Comparison of ENCODE assay signal across 16 cellular contexts in genomic region chr4:1522606-1523005, GRCh38.
A peak's percentile ranks its signal among the peaks of the same experiment; 100 is the strongest.
DNase-seq lines count a peak whose midpoint lies in the region; ATAC-seq, FAIRE-seq and TF ChIP-seq lines count a peak whose summit lies in the region.
"Had no signal": no experiment of that assay in that cellular context is flagged by ENCODE, and none has a peak within 500 bp of the region (broad histone marks: within the 10 kb centered on the region; RNA-seq: fewer than 3 reads in every experiment).

No MANE protein-coding gene starts in this region.

- no peak overlapping the region for H3K27ac Mint-ChIP-seq in nephron progenitor cell
- H3K27ac Mint-ChIP-seq: CD14-positive monocyte; CD8-positive, alpha-beta T cell; HFFc6 had no signal

- H3K4me1 ChIP-seq in left ventricle myocardium inferior (peaks cover 5% of the 10 kb centered on the region), H1 (replicated peaks in 1 of 4; ENCODE audit: control insufficient read depth in 3 of 4, insufficient read depth in 4 of 4, low read length in 3 of 4) (0 out of 7 replicates have a peak, but pooled peaks cover 0 to 2% (median 0%) of the 10 kb centered on the region in 4 experiments), aorta (ENCODE audit: control insufficient read depth in 1 of 2, insufficient read depth in 2 of 2, low read length in 2 of 2) (no peaks in the 10 kb centered on the region)

- peaks cover 16% of the 10 kb centered on the region for H3K4me1 Mint-ChIP-seq in nephron progenitor cell
- H3K4me1 Mint-ChIP-seq: CD14-positive monocyte had no signal

- no peak overlapping the region for H3K23ac ChIP-seq in H1 (ENCODE audit: insufficient read length)

- no peak overlapping the region for H3K9ac ChIP-seq in H1 (replicated peaks in 1 of 4; ENCODE audit: extremely low read depth in 1 of 4, low read depth in 3 of 4, low read length in 3 of 4)

- H2AK5ac ChIP-seq in H1 (ENCODE audit: low read depth, low read length), result peak overlapping the region; percentile 7; the same call in 1 of the 2 replicates

- H3K9me3 ChIP-seq in left ventricle myocardium inferior (replicated peaks) (peaks cover 30% of the 10 kb centered on the region), H1 (ENCODE audit: insufficient read depth in 2 of 2, low read depth in 1 of 2, low read length in 1 of 2) (no peaks in the 10 kb centered on the region), aorta (ENCODE audit: control insufficient read depth, low read length) (peaks cover 3% of the 10 kb centered on the region)

- H4K8ac ChIP-seq in H1 (ENCODE audit: extremely low read depth, insufficient read depth, low read length), result no peak overlapping the region

- H4K91ac ChIP-seq in H1 (replicated peaks; ENCODE audit: insufficient read length, low read length), result no peak overlapping the region

- TF ChIP-seq EP300 in H1 (IDR thresholded peaks at IDR 0.05; ENCODE audit: borderline replicate concordance in 1 of 2, low read depth in 2 of 2, low read length in 2 of 2), result no peak

- ATAC-seq in Right ventricle myocardium inferior (no peak), aorta (ENCODE audit: low FRiP score) (peak; percentile 9), HG03095 (IDR thresholded peaks at IDR 0.05; ENCODE audit: unreplicated experiment) (no peak)
- ATAC-seq: CD8-positive, alpha-beta T cell had no signal

- no peak overlapping the region for H2BK120ac ChIP-seq in H1 (replicated peaks; ENCODE audit: low read depth, low read length)

- H4K20me1 ChIP-seq in H1 (replicated peaks in 1 of 2; ENCODE audit: control insufficient read depth in 1 of 2, insufficient read depth in 2 of 2, low read length in 2 of 2), result no peaks in the 10 kb centered on the region

- H3K4me2 ChIP-seq in H1 (ENCODE audit: insufficient read depth in 1 of 2, low read depth in 2 of 2, low read length in 2 of 2), result no peak overlapping the region

- POLR2A ChIA-PET in H1 (lab: Charles Lee; ENCODE audit: partially characterized antibody), result no interaction called here

- H3K79me2 ChIP-seq in H1 (ENCODE audit: control insufficient read depth in 1 of 2, insufficient read depth in 2 of 2, low read length in 2 of 2), result no peaks in the 10 kb centered on the region

- WGBS in H1 (ENCODE audit: extremely low coverage in 1 of 2, insufficient coverage in 1 of 2, insufficient read length in 1 of 2, insufficient replicate concordance in 2 of 2, low coverage in 1 of 2, low lambda C conversion rate in 2 of 2, missing lambda C conversion rate in 1 of 2), 2 experiments, result 79% methylated on average over 6 of the region's 6 CpGs; no CpG with 5 or more reads in 1 of the 2 experiments
- 80 to 88% methylated on average over 5 to 6 of the region's 6 CpGs for WGBS in aorta, 2 donors

- no peak overlapping the region for H3K4ac ChIP-seq in H1 (replicated peaks; ENCODE audit: insufficient read length, low read depth, low read length)

- no peak overlapping the region for H2BK15ac ChIP-seq in H1 (ENCODE audit: low read length)

- no peak overlapping the region for H2BK5ac ChIP-seq in H1 (ENCODE audit: low read depth, low read length)

- no peak for FAIRE-seq in H1 (lab: Jason Lieb, UNC)

- H3K27me3 Mint-ChIP-seq in nephron progenitor cell (ENCODE audit: low read depth, poor library complexity), result peaks cover 83% of the 10 kb centered on the region

- H3K4me3 Mint-ChIP-seq in nephron progenitor cell, result no peak overlapping the region
- H3K4me3 Mint-ChIP-seq: CD8-positive, alpha-beta T cell; HFFc6 had no signal

- TF ChIP-seq POLR2A in H1 (IDR thresholded peaks at IDR 0.05; ENCODE audit: control extremely low read depth in 1 of 2, low read depth in 2 of 2, low read length in 2 of 2), result no peak

- H3K36me3 ChIP-seq in left ventricle myocardium inferior (no peaks in the 10 kb centered on the region), H1 (ENCODE audit: control insufficient read depth in 2 of 4, insufficient read depth in 4 of 4, low read length in 3 of 4) (no peaks in the 10 kb centered on the region), aorta (ENCODE audit: control insufficient read depth in 1 of 2, insufficient read depth in 2 of 2, low read length in 1 of 2) (no peaks in the 10 kb centered on the region)

- H3K27ac ChIP-seq in left ventricle myocardium inferior (replicated peaks) (no peak overlapping the region), H1 (ENCODE audit: low read depth, low read length) (no peak overlapping the region), aorta (ENCODE audit: low read depth in 1 of 2, low read length in 2 of 2) (no peak overlapping the region)
- H3K27ac ChIP-seq: 22Rv1, HL-60 had no signal

- TF ChIP-seq RAD21 in H1 (IDR thresholded peaks at IDR 0.05 in 1 of 2, conservative IDR thresholded peaks at IDR 0.05 in 1 of 2; ENCODE audit: low read depth in 2 of 2, low read length in 2 of 2), result no peak

- no peak overlapping the region for H2BK12ac ChIP-seq in H1 (ENCODE audit: low read depth, low read length)

- H4K5ac ChIP-seq in H1 (ENCODE audit: insufficient read length, low read depth, low read length), result no peak overlapping the region

- DNase-seq in Right ventricle myocardium inferior (ENCODE audit: missing footprints) (peak; percentile 55), left ventricle myocardium inferior (no peak), H1 (ENCODE audit: low read depth in 1 of 2, low spot score in 2 of 2) (no peak), nephron progenitor cell (peak; percentile 5), aorta (peak in 1 of 2 donors; percentile 59)
- no peak for DNase-seq in effector CD8-positive, alpha-beta T cell (lab: John Stamatoyannopoulos, UW)
- DNase-seq: COR-L47, DMS53, GF-D8, HCEC 1CT, HFFc6 had no signal

- peaks cover 37% of the 10 kb centered on the region for H3K9me3 Mint-ChIP-seq in nephron progenitor cell
- H3K9me3 Mint-ChIP-seq: HFFc6 had no signal

- 0 out of 2 replicates have a peak overlapping the region, but pooled peaks have one; percentile 48 for H2BK20ac ChIP-seq in H1 (ENCODE audit: low read length)

- no peak for TF ChIP-seq CTCF in left ventricle myocardium inferior (IDR thresholded peaks at IDR 0.05; ENCODE audit: borderline replicate concordance)
- no peak for TF ChIP-seq CTCF in H1 (IDR thresholded peaks at IDR 0.05; ENCODE audit: control extremely low read depth in 1 of 3, insufficient read depth in 1 of 3, low read depth in 1 of 3, low read length in 3 of 3)
- no peak for TF ChIP-seq CTCF in nephron progenitor cell (IDR thresholded peaks at IDR 0.05)

- CTCF ChIA-PET in H1 (lab: Charles Lee; ENCODE audit: partially characterized antibody), result interaction anchor here (1.1 to 1.2 kb wide), 3 partner anchors 26 to 165 kb away, joined by 3 to 4 read pairs (median 3); no protein-coding TSS in a partner anchor

- H3K4me3 ChIP-seq in left ventricle myocardium inferior (no peak overlapping the region), H1 (ENCODE audit: extremely low read depth in 1 of 4, insufficient read depth in 2 of 4, low read depth in 3 of 4, low read length in 4 of 4) (no peak overlapping the region), aorta (ENCODE audit: low read length in 2 of 2) (no peak overlapping the region)

- no peaks in the 10 kb centered on the region for H3K23me2 ChIP-seq in H1 (ENCODE audit: low read depth, low read length)

- H3K36me3 Mint-ChIP-seq in nephron progenitor cell (ENCODE audit: low read depth), result peaks cover 8% of the 10 kb centered on the region
- H3K36me3 Mint-ChIP-seq: CD14-positive monocyte; CD8-positive, alpha-beta T cell had no signal

- intact Hi-C loops in Right ventricle myocardium inferior (cut with DNase I), result no loop called here
- intact Hi-C loops in left ventricle myocardium inferior (cut with micrococcal nuclease), result no loop called here
- intact Hi-C loops in aorta (cut with DNase I), result no loop called here

- H3K27me3 ChIP-seq in left ventricle myocardium inferior (ENCODE audit: low read depth) (peaks cover 67% of the 10 kb centered on the region), H1 (replicated peaks in 1 of 4; ENCODE audit: control insufficient read depth in 3 of 4, extremely low read depth in 1 of 4, insufficient read depth in 3 of 4, low read length in 3 of 4) (peaks cover 0 to 10% (median 3%) of the 10 kb centered on the region in 4 experiments; a peak in 3 of 7 replicates), aorta (ENCODE audit: control insufficient read depth in 1 of 2, insufficient read depth in 2 of 2, low read length in 1 of 2) (no peaks in the 10 kb centered on the region)

- H3K14ac ChIP-seq in H1 (ENCODE audit: insufficient read length), result no peak overlapping the region

- H2AFZ ChIP-seq in H1 (ENCODE audit: low read length), result no peak overlapping the region

- no peaks in the 10 kb centered on the region for H3K79me1 ChIP-seq in H1 (ENCODE audit: low read depth, low read length)

- H3K56ac ChIP-seq in H1 (replicated peaks; ENCODE audit: insufficient read length, low read depth, low read length), result no peak overlapping the region

- no peak overlapping the region for H3K18ac ChIP-seq in H1 (ENCODE audit: extremely low read depth, low read length)

TF ChIP-seq in H1, 55 proteins besides CTCF, POLR2A, EP300 and RAD21 (continues in another document):
- TF ChIP-seq KDM5A (IDR thresholded peaks at IDR 0.05; ENCODE audit: low read length) (no peak), RXRA (IDR thresholded peaks at IDR 0.05; ENCODE audit: insufficient read depth, low read depth, low read length) (no peak), TEAD4 (IDR thresholded peaks at IDR 0.05; ENCODE audit: low read depth, low read length) (no peak), GTF2F1 (IDR thresholded peaks at IDR 0.05; ENCODE audit: borderline replicate concordance, low read depth, low read length) (no peak), SAP30 (IDR thresholded peaks at IDR 0.05; ENCODE audit: insufficient read depth, insufficient replicate concordance, low read length) (no peak), POLR2AphosphoS5 (IDR thresholded peaks at IDR 0.05; ENCODE audit: low read depth, low read length) (no peak), EGR1 (IDR thresholded peaks at IDR 0.05; ENCODE audit: borderline replicate concordance, low read depth, low read length) (no peak), SRF (IDR thresholded peaks at IDR 0.05; ENCODE audit: low read depth, low read length) (no peak), NANOG (IDR thresholded peaks at IDR 0.05; ENCODE audit: insufficient read depth, low read depth, low read length, poor library complexity, severe bottlenecking) (no peak), CBX8 (IDR thresholded peaks at IDR 0.05; ENCODE audit: borderline replicate concordance, low read depth, low read length) (no peak), RNF2 (IDR thresholded peaks at IDR 0.05; ENCODE audit: borderline replicate concordance, low read depth, low read length, missing control alignments, poor library complexity, severe bottlenecking) (no peak), BCL11A (IDR thresholded peaks at IDR 0.05; ENCODE audit: low read depth in 2 of 2, low read length in 2 of 2) (no peak), HDAC2 (IDR thresholded peaks at IDR 0.05; ENCODE audit: borderline replicate concordance in 1 of 2, low read depth in 2 of 2, low read length in 2 of 2) (no peak), CHD1 (IDR thresholded peaks at IDR 0.05; ENCODE audit: low read depth, low read length) (no peak), SIRT6 (IDR thresholded peaks at IDR 0.05; ENCODE audit: low read length) (no peak), BRCA1 (IDR thresholded peaks at IDR 0.05; ENCODE audit: low read depth, low read length) (no peak)

Comparison
In these comparisons a context has a peak if more than half of its experiments do, and no peak if none do; other contexts are left out.
1. DNase-seq: peak in Right ventricle myocardium inferior (single experiment) and nephron progenitor cell (single experiment); none in left ventricle myocardium inferior (single experiment), H1 (0 of 2) and effector CD8-positive, alpha-beta T cell (single experiment).